Comparison of ENCODE assay signal across 12 cellular contexts in genomic region chr2:11156396-11157075, GRCh38. TPM values are rescaled to one million over a fixed set of nuclear protein-coding genes. Genes with fewer than 3 reads are reported as not detected.
DNase-seq lines count a peak whose midpoint lies in the region; ATAC-seq, FAIRE-seq and TF ChIP-seq lines count a peak whose summit lies in the region.
"Had no signal": no experiment of that assay in that cellular context is flagged by ENCODE, and none has a peak within 500 bp of the region (broad histone marks: within the 10 kb centered on the region; RNA-seq: fewer than 3 reads in every experiment).

No MANE protein-coding gene starts in this region.

- POLR2A ChIA-PET in T-cell (lab: Charles Lee) = interaction anchor here in 1 of 2 donors (1.1 kb wide), 1 partner anchor 26 kb away, joined by 3 read pairs; no protein-coding TSS in a partner anchor

- H3K4me3 Mint-ChIP-seq in activated CD8-positive, alpha-beta memory T cell treated with anti-CD3 and anti-CD28 coated beads, Interleukin-2, amount 10 ng/mL, durations not matched to agents 7 days and 5 days = peak overlapping the region; percentile 69
- H3K4me3 Mint-ChIP-seq in T-cell = peak overlapping the region; percentile 75 to 80 (median 78)
- H3K4me3 Mint-ChIP-seq in stimulated activated effector memory CD8-positive, alpha-beta T cell treated with anti-CD3 and anti-CD28 coated beads, Interleukin-12 subunit alpha, Interleukin-12 subunit beta, amount 100 ng/mL, for 72 hours = peak overlapping the region; percentile 80

- H3K4me3 ChIP-seq in fibroblast of lung (replicated peaks in 1 of 4; ENCODE audit: control extremely low read depth in 1 of 4, insufficient read depth in 1 of 4, low read depth in 3 of 4, low read length in 4 of 4) = peak overlapping the region in 1 of 4 experiments; percentile 77

- ATAC-seq in activated CD8-positive, alpha-beta memory T cell treated with anti-CD3 and anti-CD28 coated beads, Interleukin-2, amount 10 ng/mL, durations not matched to agents 7 days and 5 days = no peak
- no peak for ATAC-seq in T-cell (replicated peaks in 1 of 4)
- no peak for ATAC-seq in stimulated activated effector memory CD8-positive, alpha-beta T cell treated with anti-CD3 and anti-CD28 coated beads, Interleukin-12 subunit alpha, Interleukin-12 subunit beta, amount 100 ng/mL, for 72 hours

- H3K9ac ChIP-seq in fibroblast of lung (ENCODE audit: insufficient read depth, low read length) = no peak overlapping the region

- no peaks in the 10 kb centered on the region for H4K20me1 ChIP-seq in fibroblast of lung (ENCODE audit: control insufficient read depth, extremely low read depth, insufficient read depth, low read length)

- TF ChIP-seq CTCF in fibroblast of lung (conservative IDR thresholded peaks at IDR 0.05 in 1 of 2, IDR thresholded peaks at IDR 0.05 in 1 of 2; ENCODE audit: low read depth in 1 of 2, low read length in 2 of 2) = no peak

- H3K4me1 ChIP-seq in fibroblast of lung (ENCODE audit: control insufficient read depth, extremely low read depth, insufficient read depth, low read length) = peaks cover 8% of the 10 kb centered on the region

- TF ChIP-seq POLR2A in GM12892 (IDR thresholded peaks at IDR 0.05; ENCODE audit: low read depth, low read length) = no peak

- CTCF ChIA-PET in activated CD8-positive, alpha-beta memory T cell treated with anti-CD3 and anti-CD28 coated beads, Interleukin-2, amount 10 ng/mL, durations not matched to agents 7 days and 5 days (lab: Charles Lee) = interaction anchor here (0.9 kb wide), 1 partner anchor 23 kb away, joined by 3 read pairs; a partner anchor contains a TSS
- CTCF ChIA-PET in T-cell (lab: Charles Lee) = interaction anchor here (0.6 to 0.7 kb wide), 2 partner anchors 27 to 627 kb away, joined by 3 to 7 read pairs; no protein-coding TSS in a partner anchor

- FAIRE-seq in GM12892 (lab: Jason Lieb, UNC) = no peak

- no peaks in the 10 kb centered on the region for H3K27me3 ChIP-seq in fibroblast of lung (ENCODE audit: control insufficient read depth, insufficient read depth, low read length)
- H3K27me3 ChIP-seq: brain microvascular endothelial cell had no signal

- no peak overlapping the region for H3K27ac Mint-ChIP-seq in activated CD8-positive, alpha-beta memory T cell treated with anti-CD3 and anti-CD28 coated beads, Interleukin-2, amount 10 ng/mL, durations not matched to agents 7 days and 5 days
- H3K27ac Mint-ChIP-seq in T-cell = no peak overlapping the region
- no peak overlapping the region for H3K27ac Mint-ChIP-seq in stimulated activated effector memory CD8-positive, alpha-beta T cell treated with anti-CD3 and anti-CD28 coated beads, Interleukin-12 subunit alpha, Interleukin-12 subunit beta, amount 100 ng/mL, for 72 hours

- peaks cover 23% of the 10 kb centered on the region for H3K4me1 Mint-ChIP-seq in activated CD8-positive, alpha-beta memory T cell treated with anti-CD3 and anti-CD28 coated beads, Interleukin-2, amount 10 ng/mL, durations not matched to agents 7 days and 5 days
- peaks cover 19 to 41% (median 34%) of the 10 kb centered on the region in 3 donors for H3K4me1 Mint-ChIP-seq in T-cell
- H3K4me1 Mint-ChIP-seq in stimulated activated effector memory CD8-positive, alpha-beta T cell treated with anti-CD3 and anti-CD28 coated beads, Interleukin-12 subunit alpha, Interleukin-12 subunit beta, amount 100 ng/mL, for 72 hours = peaks cover 32% of the 10 kb centered on the region

- no peak overlapping the region for H3K27ac ChIP-seq in fibroblast of lung (ENCODE audit: insufficient read depth, low read length)
- H3K27ac ChIP-seq: WERI-Rb-1 had no signal

- H3K9me3 Mint-ChIP-seq in activated CD8-positive, alpha-beta memory T cell treated with anti-CD3 and anti-CD28 coated beads, Interleukin-2, amount 10 ng/mL, durations not matched to agents 7 days and 5 days (ENCODE audit: low read depth) = no peaks in the 10 kb centered on the region
- H3K9me3 Mint-ChIP-seq in T-cell = no peaks in the 10 kb centered on the region
- no peaks in the 10 kb centered on the region for H3K9me3 Mint-ChIP-seq in stimulated activated effector memory CD8-positive, alpha-beta T cell treated with anti-CD3 and anti-CD28 coated beads, Interleukin-12 subunit alpha, Interleukin-12 subunit beta, amount 100 ng/mL, for 72 hours

- peak overlapping the region; percentile 89 for H3K4me2 ChIP-seq in fibroblast of lung (ENCODE audit: extremely low read depth, insufficient read depth, low read length)

- no peaks in the 10 kb centered on the region for H3K36me3 ChIP-seq in fibroblast of lung (ENCODE audit: control insufficient read depth, insufficient read depth, low read length)
- H3K36me3 ChIP-seq: brain microvascular endothelial cell, WERI-Rb-1 had no signal

- H3K9me3 ChIP-seq in fibroblast of lung (ENCODE audit: control insufficient read depth, insufficient read depth, low read depth, low read length) = no peaks in the 10 kb centered on the region

- peak; percentile 39 for DNase-seq in activated CD8-positive, alpha-beta memory T cell treated with anti-CD3 and anti-CD28 coated beads, Interleukin-2, amount 10 ng/mL, durations not matched to agents 7 days and 5 days
- no peak for DNase-seq in activated CD8-positive, alpha-beta memory T cell treated with anti-CD3 and anti-CD28 coated beads for 24 hours
- DNase-seq in T-cell (no peak), fibroblast of lung (ENCODE audit: low read depth in 2 of 2) (no peak), COLO668 (lab: John Stamatoyannopoulos, UW; ENCODE audit: unreplicated experiment) (no peak), pons (ENCODE audit: low spot score) (no peak), GM12892 (ENCODE audit: insufficient read length) (no peak)
- DNase-seq in stimulated activated effector memory CD8-positive, alpha-beta T cell treated with anti-CD3 and anti-CD28 coated beads, Interleukin-12 subunit alpha, Interleukin-12 subunit beta, amount 100 ng/mL, for 72 hours (ENCODE audit: low spot score in 2 of 2) = no peak
- DNase-seq: brain microvascular endothelial cell; MV-4-11; stimulated activated CD4-positive, alpha-beta T cell treated with anti-CD3 and anti-CD28 coated beads, Interleukin-4, amount 100 ng/mL, for 1 hour; WERI-Rb-1 had no signal

- no peak overlapping the region for H2AFZ ChIP-seq in fibroblast of lung (ENCODE audit: low read length)

- H3K36me3 Mint-ChIP-seq in activated CD8-positive, alpha-beta memory T cell treated with anti-CD3 and anti-CD28 coated beads, Interleukin-2, amount 10 ng/mL, durations not matched to agents 7 days and 5 days = no peaks in the 10 kb centered on the region
- no peaks in the 10 kb centered on the region for H3K36me3 Mint-ChIP-seq in T-cell
- H3K36me3 Mint-ChIP-seq in stimulated activated effector memory CD8-positive, alpha-beta T cell treated with anti-CD3 and anti-CD28 coated beads, Interleukin-12 subunit alpha, Interleukin-12 subunit beta, amount 100 ng/mL, for 72 hours = no peaks in the 10 kb centered on the region

- H3K79me2 ChIP-seq in fibroblast of lung (ENCODE audit: control insufficient read depth, insufficient read depth, low read length) = no peaks in the 10 kb centered on the region

- H3K27me3 Mint-ChIP-seq in activated CD8-positive, alpha-beta memory T cell treated with anti-CD3 and anti-CD28 coated beads, Interleukin-2, amount 10 ng/mL, durations not matched to agents 7 days and 5 days = peaks cover 3% of the 10 kb centered on the region
- no peaks in the 10 kb centered on the region for H3K27me3 Mint-ChIP-seq in T-cell

RNA-seq across cellular contexts. Expression of gene SLC66A3, which starts 1.3 kb away (rescaled TPM):
- total RNA-seq in activated CD8-positive, alpha-beta memory T cell treated with anti-CD3 and anti-CD28 coated beads, Interleukin-2, amount 10 ng/mL, durations not matched to agents 7 days and 5 days = 10 to 100 TPM in 1 of 2 experiments, 1 to 10 TPM in 1; 9.9 to 15.9 TPM
- 10 to 100 TPM; 10.7 to 32.0 (median 21.2) TPM for total RNA-seq in T-cell
- 31.7 and 46.5 TPM in 2 replicates for total RNA-seq in fibroblast of lung
- polyA plus RNA-seq in fibroblast of lung = 33.3 and 39.8 TPM in 2 replicates
- polyA plus RNA-seq in fibroblast of lung (2012) = 20.9 and 22.9 TPM in 2 replicates
- polyA minus RNA-seq in fibroblast of lung (ENCODE audit: low replicate concordance) = 32.5 and 63.8 TPM in 2 replicates
- polyA plus RNA-seq in GM12892 (2012; ENCODE audit: missing spikeins) = 9.9 TPM
